Comparison of ENCODE assay signal across 27 cellular contexts in genomic region chr14:50770586-50770985, GRCh38.
DNase-seq lines count a peak whose midpoint lies in the region; ATAC-seq and TF ChIP-seq lines count a peak whose summit lies in the region.
"Had no signal": no experiment of that assay in that cellular context is flagged by ENCODE, and none has a peak within 500 bp of the region (broad histone marks: within the 10 kb centered on the region; RNA-seq: fewer than 3 reads in every experiment).

No MANE protein-coding gene starts in this region.

- peak overlapping the region; percentile 70 for H3K27ac Mint-ChIP-seq in nephron progenitor cell
- H3K27ac Mint-ChIP-seq in activated naive CD8-positive, alpha-beta T cell treated with anti-CD3 and anti-CD28 coated beads, Interleukin-2, amount 50 U/mL, for 24 hours = no peak overlapping the region
- H3K27ac Mint-ChIP-seq: WTC11 had no signal

- H3K4me1 Mint-ChIP-seq in nephron progenitor cell = no peaks in the 10 kb centered on the region
- H3K4me1 Mint-ChIP-seq in activated naive CD8-positive, alpha-beta T cell treated with anti-CD3 and anti-CD28 coated beads, Interleukin-2, amount 50 U/mL, for 24 hours = peaks cover 15% of the 10 kb centered on the region

- H3K4me1 ChIP-seq in breast epithelium (no peaks in the 10 kb centered on the region), tibial artery (peaks cover 0 to 80% (median 47%) of the 10 kb centered on the region in 4 donors), foreskin keratinocyte (peaks cover 1% of the 10 kb centered on the region)
- H3K4me1 ChIP-seq: HAP-1, upper lobe of left lung had no signal

- no peak for TF ChIP-seq POLR2A in breast epithelium (IDR thresholded peaks at IDR 0.05)

- ATAC-seq in foreskin keratinocyte = no peak
- ATAC-seq in activated naive CD8-positive, alpha-beta T cell treated with anti-CD3 and anti-CD28 coated beads, Interleukin-2, amount 50 U/mL, for 24 hours = no peak
- ATAC-seq: gastrocnemius medialis, K562, left lobe of liver, WTC11 had no signal

- H3K9me3 Mint-ChIP-seq in nephron progenitor cell = no peaks in the 10 kb centered on the region
- no peaks in the 10 kb centered on the region for H3K9me3 Mint-ChIP-seq in activated naive CD8-positive, alpha-beta T cell treated with anti-CD3 and anti-CD28 coated beads, Interleukin-2, amount 50 U/mL, for 24 hours
- H3K9me3 Mint-ChIP-seq: WTC11 had no signal

- H3K27me3 Mint-ChIP-seq in nephron progenitor cell (ENCODE audit: low read depth, poor library complexity) = no peaks in the 10 kb centered on the region
- H3K27me3 Mint-ChIP-seq in activated naive CD8-positive, alpha-beta T cell treated with anti-CD3 and anti-CD28 coated beads, Interleukin-2, amount 50 U/mL, for 24 hours = no peaks in the 10 kb centered on the region

- H3K27ac ChIP-seq in RWPE1 (no peak overlapping the region), breast epithelium (peak overlapping the region; percentile 48 to 70), tibial artery (peak overlapping the region; percentile 76 to 81), foreskin keratinocyte (no peak overlapping the region)
- H3K27ac ChIP-seq: C4-2B, cardiac muscle cell, gastrocnemius medialis, upper lobe of left lung had no signal

- no peaks in the 10 kb centered on the region for H3K36me3 ChIP-seq in breast epithelium
- H3K36me3 ChIP-seq in tibial artery = peaks cover 0 to 24% (median 13%) of the 10 kb centered on the region in 3 donors

- intact Hi-C loops in breast epithelium (cut with DNase I; ENCODE audit: low total_unique reads) (loop anchor here (10.0 kb wide), 1 partner anchor 94 kb away; no protein-coding TSS in a partner anchor), tibial artery (cut with DNase I; ENCODE audit: low total_unique reads) (loop anchor here (5.0 kb wide), 1 partner anchor 33 kb away; no protein-coding TSS in a partner anchor)

- H3K9me3 ChIP-seq in breast epithelium (no peaks in the 10 kb centered on the region), tibial artery (no peaks in the 10 kb centered on the region)
- H3K9me3 ChIP-seq: gastrocnemius medialis, HAP-1, MG63, upper lobe of left lung had no signal

- no peak overlapping the region for H3K4me3 Mint-ChIP-seq in nephron progenitor cell
- no peak overlapping the region for H3K4me3 Mint-ChIP-seq in activated naive CD8-positive, alpha-beta T cell treated with anti-CD3 and anti-CD28 coated beads, Interleukin-2, amount 50 U/mL, for 24 hours
- H3K4me3 Mint-ChIP-seq: WTC11 had no signal

- peaks cover 62% of the 10 kb centered on the region for H3K36me3 Mint-ChIP-seq in nephron progenitor cell (ENCODE audit: low read depth)
- H3K36me3 Mint-ChIP-seq in activated naive CD8-positive, alpha-beta T cell treated with anti-CD3 and anti-CD28 coated beads, Interleukin-2, amount 50 U/mL, for 24 hours (ENCODE audit: low read depth) = peaks cover 66% of the 10 kb centered on the region

- H3K27me3 ChIP-seq in breast epithelium = no peaks in the 10 kb centered on the region
- no peaks in the 10 kb centered on the region for H3K27me3 ChIP-seq in tibial artery
- H3K27me3 ChIP-seq in foreskin keratinocyte = no peaks in the 10 kb centered on the region
- H3K27me3 ChIP-seq: cardiac muscle cell, gastrocnemius medialis, MG63, upper lobe of left lung had no signal

- no peak for TF ChIP-seq CTCF in RWPE1 (conservative IDR thresholded peaks at IDR 0.05; ENCODE audit: low read depth)
- TF ChIP-seq CTCF in breast epithelium (IDR thresholded peaks at IDR 0.05) = no peak
- no peak for TF ChIP-seq CTCF in nephron progenitor cell (IDR thresholded peaks at IDR 0.05)
- TF ChIP-seq CTCF in tibial artery (IDR thresholded peaks at IDR 0.05) = no peak
- no peak for TF ChIP-seq CTCF in foreskin keratinocyte (conservative IDR thresholded peaks at IDR 0.05)

- H3K4me3 ChIP-seq in breast epithelium = no peak overlapping the region
- no peak overlapping the region for H3K4me3 ChIP-seq in tibial artery
- H3K4me3 ChIP-seq: cardiac muscle cell, gastrocnemius medialis, HAP-1, K562, MG63, skin epidermis, upper lobe of left lung had no signal

- POLR2A ChIA-PET in RWPE1 (lab: Yijun Ruan, JAX; ENCODE audit: low non-redundant PET) = no interaction called here

- CTCF ChIA-PET in RWPE1 (lab: Yijun Ruan, JAX) = no interaction called here

- DNase-seq in RWPE1 (ENCODE audit: low spot score) = peak; percentile 6
- DNase-seq in breast epithelium (ENCODE audit: low spot score in 2 of 2) = no peak
- no peak for DNase-seq in nephron progenitor cell
- no peak for DNase-seq in tibial artery
- DNase-seq in foreskin keratinocyte = no peak
- no peak for DNase-seq in activated naive CD8-positive, alpha-beta T cell treated with anti-CD3 and anti-CD28 coated beads, Interleukin-2, amount 50 U/mL, for 24 hours
- DNase-seq in OCI-M1 (lab: John Stamatoyannopoulos, UW) = no peak
- DNase-seq: activated naive CD4-positive, alpha-beta T cell treated with anti-CD3 and anti-CD28 coated beads, Interleukin-2, amount 50 U/mL, for 16 hours; DMS79; gastrocnemius medialis; GF-D8; hypothalamus; mesendoderm; MG63; retina; SHP77; stimulated activated CD4-positive, alpha-beta T cell treated with anti-CD3 and anti-CD28 coated beads, Interleukin-1b, Interleukin-23, amount 100 ng/mL, for 48 hours; stimulated activated CD8-positive, alpha-beta memory T cell treated with anti-CD3 and anti-CD28 coated beads, Interleukin-4, amount 100 ng/mL, for 48 hours; T1000 had no signal

Comparison
In these comparisons a context has a peak if more than half of its experiments do, and no peak if none do; other contexts are left out.
1. H3K27ac ChIP-seq: peak in breast epithelium (2 of 2) and tibial artery (2 of 2); none in RWPE1 (single experiment) and foreskin keratinocyte (single experiment).